Comparison of ENCODE assay signal across 13 cellular contexts in genomic region chr12:106193404-106194215, GRCh38.
"Had no signal": no experiment of that assay in that cellular context is flagged by ENCODE, and none has a peak within 500 bp of the region (broad histone marks: within the 10 kb centered on the region; RNA-seq: fewer than 3 reads in every experiment).

No MANE protein-coding gene starts in this region.

- H3K9me3 ChIP-seq: adrenal gland, esophagus squamous epithelium, pancreas, thoracic aorta had no signal

- H3K9ac ChIP-seq: neural progenitor cell had no signal

- H3K27ac ChIP-seq: adrenal gland, cardiac muscle cell, esophagus squamous epithelium, neural progenitor cell, pancreas, thoracic aorta had no signal

- DNase-seq: activated CD4-positive, alpha-beta T cell treated with anti-CD3 and anti-CD28 coated beads for 1 hour; activated CD4-positive, alpha-beta T cell treated with anti-CD3 and anti-CD28 coated beads, Interleukin-2, amount 50 U/mL, for 4 hours; activated naive CD4-positive, alpha-beta T cell treated with anti-CD3 and anti-CD28 coated beads, Interleukin-2, amount 50 U/mL, for 16 hours; adrenal gland; esophagus squamous epithelium; foreskin melanocyte; left ventricle myocardium superior; pancreas; stimulated activated CD4-positive, alpha-beta T cell treated with anti-CD3 and anti-CD28 coated beads, Interleukin-1b, Interleukin-23, amount 100 ng/mL, for 48 hours; stimulated activated naive CD8-positive, alpha-beta T cell treated with anti-CD3 and anti-CD28 coated beads, Interleukin-15, amount 100 ng/mL, for 72 hours had no signal

- H3K4me3 ChIP-seq: adrenal gland, cardiac muscle cell, esophagus squamous epithelium, neural progenitor cell, pancreas, thoracic aorta had no signal

- H3K36me3 ChIP-seq: adrenal gland, cardiac muscle cell, esophagus squamous epithelium, neural progenitor cell, pancreas, thoracic aorta had no signal

- H3K4me2 ChIP-seq: neural progenitor cell had no signal

- H3K27me3 ChIP-seq: adrenal gland, cardiac muscle cell, neural progenitor cell, pancreas had no signal

- H2AFZ ChIP-seq: neural progenitor cell had no signal

- ATAC-seq: left ventricle myocardium superior; pancreas; stimulated activated naive CD8-positive, alpha-beta T cell treated with anti-CD3 and anti-CD28 coated beads, Interleukin-15, amount 100 ng/mL, for 72 hours had no signal
